1 cellular context compared by ENCODE assay signal in genomic region chr9:68979538-68980314, GRCh38.
TF ChIP-seq lines count a peak whose summit lies in the region.

No MANE protein-coding gene starts in this region.

TF ChIP-seq in H1, 55 proteins besides CTCF, POLR2A, EP300 and RAD21 (continued from another document):
- no peak for TF ChIP-seq BACH1 (IDR thresholded peaks at IDR 0.05; ENCODE audit: low read length)
- no peak for TF ChIP-seq CBX8 (IDR thresholded peaks at IDR 0.05; ENCODE audit: borderline replicate concordance, low read depth, low read length)
TF ChIP-seq in H1: peak in this region for 0.
